Comparison of ENCODE assay signal across 7 cellular contexts in the genomic region with DNA sequence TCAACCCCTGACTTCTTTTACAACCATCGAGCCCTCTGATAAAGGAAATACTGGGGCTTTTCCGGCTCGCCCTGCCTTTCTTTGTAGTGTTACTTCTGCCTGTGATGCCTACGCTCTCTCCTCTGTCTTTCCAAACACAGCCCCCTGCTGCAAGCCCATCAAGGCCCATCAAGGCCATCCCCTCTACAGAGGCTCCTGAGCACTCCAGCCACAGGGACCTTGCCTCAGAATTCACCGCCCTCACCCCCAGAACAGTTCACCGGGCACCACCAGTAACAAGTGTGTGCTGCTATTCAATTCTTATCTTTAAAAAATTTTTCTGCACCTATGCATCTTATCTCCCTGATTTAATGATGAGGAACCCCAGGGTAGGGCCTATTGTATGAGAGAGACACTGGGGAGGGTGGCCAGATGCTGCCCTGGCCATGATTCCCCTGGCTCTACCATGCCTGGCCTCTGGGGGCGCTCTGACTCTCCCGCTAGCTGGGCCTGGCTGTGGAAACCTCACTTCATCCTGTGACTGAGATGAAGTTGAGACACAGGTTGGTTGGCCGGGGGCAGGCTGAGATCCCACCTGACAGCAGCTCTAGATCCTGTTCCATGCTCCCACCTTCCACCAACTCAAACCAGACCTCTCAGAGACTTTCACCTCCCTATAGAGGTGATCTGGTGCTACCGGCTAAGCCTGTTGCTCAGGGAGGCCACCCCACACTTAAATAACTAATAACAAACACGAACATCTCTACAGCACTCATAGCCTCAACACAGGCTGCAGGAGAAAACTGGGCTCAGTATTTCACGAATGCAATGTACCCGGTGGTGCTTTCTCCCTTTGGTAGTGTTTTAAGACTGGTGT. TPM values are rescaled to one million over a fixed set of nuclear protein-coding genes. Genes with fewer than 3 reads are reported as not detected.
DNase-seq lines count a peak whose midpoint lies in the region; ATAC-seq and TF ChIP-seq lines count a peak whose summit lies in the region.

No MANE protein-coding gene starts in this region.

- TF ChIP-seq CTCF in GM12874 (IDR thresholded peaks at IDR 0.05; ENCODE audit: insufficient read depth, low read depth, low read length) (peak; percentile 93), esophagus muscularis mucosa (IDR thresholded peaks at IDR 0.05) (peak in 2 of 3 experiments; percentile 20 to 44), retinal pigment epithelial cell (conservative IDR thresholded peaks at IDR 0.05; ENCODE audit: low read depth, low read length) (peak; percentile 76)

- ATAC-seq in GM19455 (IDR thresholded peaks at IDR 0.05; ENCODE audit: unreplicated experiment) (no peak), GM18505 (IDR thresholded peaks at IDR 0.05; ENCODE audit: unreplicated experiment) (no peak)

- TF ChIP-seq EP300 in esophagus muscularis mucosa (IDR thresholded peaks at IDR 0.05), result no peak

- intact Hi-C loops in esophagus muscularis mucosa (cut with DNase I), result no loop called here

- H3K4me3 ChIP-seq in esophagus muscularis mucosa, result no peak overlapping the region
- no peak overlapping the region for H3K4me3 ChIP-seq in retinal pigment epithelial cell (ENCODE audit: low read length)

- no peak for TF ChIP-seq POLR2A in esophagus muscularis mucosa (IDR thresholded peaks at IDR 0.05; ENCODE audit: low read depth)
- TF ChIP-seq POLR2A in GM18505 (IDR thresholded peaks at IDR 0.05; ENCODE audit: borderline replicate concordance, extremely low read depth, insufficient read depth, insufficient read length), result no peak

- H3K27me3 ChIP-seq in esophagus muscularis mucosa, result peaks cover 0 to 31% (median 0%) of the 10 kb centered on the region in 4 donors

- no peak overlapping the region for H3K27ac ChIP-seq in esophagus muscularis mucosa (replicated peaks in 1 of 4)

- no peaks in the 10 kb centered on the region for H3K36me3 ChIP-seq in esophagus muscularis mucosa

- DNase-seq in HPDE6-E6E7 (ENCODE audit: extremely low spot score) (peak; percentile 26), esophagus muscularis mucosa (ENCODE audit: extremely low spot score) (no peak), retinal pigment epithelial cell (ENCODE audit: low read depth) (no peak)
- peak; percentile 74 for DNase-seq in activated CD4-positive, alpha-beta T cell treated with anti-CD3 and anti-CD28 coated beads for 48 hours

- 79% methylated on average over 12 of the region's 13 CpGs for WGBS in esophagus muscularis mucosa

- no peaks in the 10 kb centered on the region for H3K9me3 ChIP-seq in esophagus muscularis mucosa

- no peaks in the 10 kb centered on the region for H3K4me1 ChIP-seq in esophagus muscularis mucosa

RNA-seq across cellular contexts. Expression of a gene that starts 19.2 kb away (rescaled TPM):
- total RNA-seq in esophagus muscularis mucosa, result not detected

Comparison
In these comparisons a context has a peak if more than half of its experiments do, and no peak if none do; other contexts are left out.
1. CTCF ChIP-seq: peak in every context shown above with its lines; median percentile 93 in GM12874; 76 in retinal pigment epithelial cell; 32 in esophagus muscularis mucosa.
2. DNase-seq: peak in HPDE6-E6E7 (single experiment) and activated CD4-positive, alpha-beta T cell treated with anti-CD3 and anti-CD28 coated beads for 48 hours (single experiment); none in esophagus muscularis mucosa (single experiment) and retinal pigment epithelial cell (single experiment).